1 cellular context compared by ENCODE assay signal in the genomic region with DNA sequence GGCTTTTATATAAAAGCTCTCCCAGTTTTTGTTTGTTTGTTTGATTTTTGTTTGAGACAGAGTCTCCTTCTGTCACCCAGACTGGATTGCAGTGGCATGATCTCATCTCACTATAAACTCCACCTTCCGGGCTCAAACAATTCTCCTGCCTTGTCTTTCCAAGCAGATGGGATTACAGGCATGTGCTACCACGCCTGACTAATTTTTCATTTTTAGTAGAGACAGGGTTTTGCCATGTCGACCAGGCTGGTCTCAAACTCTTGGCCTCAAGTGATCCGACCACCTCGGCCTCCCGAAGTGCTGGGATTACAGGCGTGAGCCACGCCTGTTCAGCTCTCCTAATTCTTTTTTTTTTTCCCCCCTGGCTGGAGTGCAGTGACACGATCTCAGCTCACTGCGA.
TF ChIP-seq lines count a peak whose summit lies in the region.

No MANE protein-coding gene starts in this region.

TF ChIP-seq in K562, 482 proteins besides CTCF, POLR2A, EP300 and RAD21 (continued from another document):
- no peak for TF ChIP-seq TAF7 (tag; IDR thresholded peaks at IDR 0.05)
TF ChIP-seq in K562: peak in this region for 2.
